In genomic region chr22:25172153-25172552, GRCh38 we compare ENCODE assay signal across 9 cellular contexts. TPM values are rescaled to one million over a fixed set of nuclear protein-coding genes. Genes with fewer than 3 reads are reported as not detected.
DNase-seq lines count a peak whose midpoint lies in the region; ATAC-seq and TF ChIP-seq lines count a peak whose summit lies in the region.
"Had no signal": no experiment of that assay in that cellular context is flagged by ENCODE, and none has a peak within 500 bp of the region (broad histone marks: within the 10 kb centered on the region; RNA-seq: fewer than 3 reads in every experiment).

No MANE protein-coding gene starts in this region.

- H3K36me3 Mint-ChIP-seq in Calu3 (ENCODE audit: insufficient read depth, unreplicated experiment) = peaks cover 26% of the 10 kb centered on the region
- no peaks in the 10 kb centered on the region for H3K36me3 Mint-ChIP-seq in neural crest cell (ENCODE audit: low read depth)

- H3K27ac ChIP-seq in OCI-LY7 (ENCODE audit: low read depth, low read length, poor library complexity, severe bottlenecking) (no peak overlapping the region), body of pancreas (no peak overlapping the region)

- H3K4me3 ChIP-seq in OCI-LY7 (ENCODE audit: low read depth, low read length, poor library complexity, severe bottlenecking) = no peak overlapping the region
- H3K4me3 ChIP-seq in body of pancreas = no peak overlapping the region

- no peak overlapping the region for H2AFZ ChIP-seq in OCI-LY7 (ENCODE audit: low read length)

- intact Hi-C loops in Calu3 (cut with micrococcal nuclease; ENCODE audit: unreplicated experiment) = loop anchor here (1.0 to 5.0 kb wide), 2 partner anchors 60 to 91 kb away; no protein-coding TSS in a partner anchor
- intact Hi-C loops in OCI-LY7 (cut with micrococcal nuclease; ENCODE audit: unreplicated experiment) = no loop called here
- intact Hi-C loops in body of pancreas (cut with DNase I) = no loop called here

- 49 to 59% methylated on average over 4 to 5 of the region's 5 CpGs for WGBS in body of pancreas, 2 donors

- H3K27ac Mint-ChIP-seq in Calu3 (ENCODE audit: unreplicated experiment) (no peak overlapping the region), neural crest cell (ENCODE audit: unreplicated experiment) (no peak overlapping the region)

- H3K9me3 ChIP-seq in OCI-LY7 (ENCODE audit: low read length) (no peaks in the 10 kb centered on the region), body of pancreas (no peaks in the 10 kb centered on the region)

- H3K4me1 Mint-ChIP-seq in Calu3 (ENCODE audit: low read depth, unreplicated experiment) (peaks cover 26% of the 10 kb centered on the region), neural crest cell (no peaks in the 10 kb centered on the region)

- no peak overlapping the region for H3K4me2 ChIP-seq in OCI-LY7 (ENCODE audit: low read length)

- H3K79me2 ChIP-seq in OCI-LY7 (ENCODE audit: insufficient read depth, low read depth, low read length) = no peaks in the 10 kb centered on the region

- POLR2A ChIA-PET in OCI-LY7 (lab: Charles Lee) (no interaction called here), HEK293T (lab: Yijun Ruan, JAX) (no interaction called here)

- DNase-seq in Calu3 (peak; percentile 72), OCI-LY7 (ENCODE audit: low spot score) (no peak), body of pancreas (peak in 3 of 4 donors; percentile 12 to 28 (median 25)), neural crest cell (ENCODE audit: low read depth, low spot score) (no peak), COLO829 (ENCODE audit: low spot score) (no peak), HEK293T (ENCODE audit: extremely low spot score) (no peak), cerebellum (ENCODE audit: low spot score) (no peak), NCI-H1105 treated with DMSO at 0.1 percent for 48 hours (lab: John Stamatoyannopoulos, UW) (no peak)

- H3K36me3 ChIP-seq in OCI-LY7 (ENCODE audit: insufficient read depth, low read length) (no peaks in the 10 kb centered on the region), body of pancreas (replicated peaks in 1 of 2; ENCODE audit: insufficient read depth in 1 of 2, low read depth in 2 of 2) (peaks cover 0 to 17% of the 10 kb centered on the region in 2 donors)

- TF ChIP-seq POLR2A in body of pancreas (IDR thresholded peaks at IDR 0.05) = no peak

- CTCF ChIA-PET in Calu3 (lab: Charles Lee) (interaction anchor here (0.9 to 1.6 kb wide), 3 partner anchors 61 to 91 kb away, joined by 3 to 8 read pairs (median 8); no protein-coding TSS in a partner anchor), OCI-LY7 (lab: Charles Lee; ENCODE audit: unreplicated experiment) (no interaction called here), HEK293T (lab: Yijun Ruan, JAX) (interaction anchor here (0.6 kb wide), 1 partner anchor 93 kb away, joined by 4 read pairs; no protein-coding TSS in a partner anchor)

- H4K20me1 ChIP-seq in OCI-LY7 (ENCODE audit: insufficient read depth, low read length) = no peaks in the 10 kb centered on the region

- ATAC-seq in body of pancreas = no peak

- no peaks in the 10 kb centered on the region for H3K27me3 ChIP-seq in body of pancreas

- BruUV-seq in Calu3 (replicated peaks; lab: Mats Ljungman, UMichigan) = no TSS peak
- no TSS peak for BruUV-seq in OCI-LY7 (replicated peaks; lab: Mats Ljungman, UMichigan)

- H3K4me3 Mint-ChIP-seq in Calu3 (ENCODE audit: low read depth, unreplicated experiment) = no peak overlapping the region
- no peak overlapping the region for H3K4me3 Mint-ChIP-seq in neural crest cell

- no peaks in the 10 kb centered on the region for H3K9me2 ChIP-seq in OCI-LY7 (ENCODE audit: insufficient read depth, low read length)

- no peaks in the 10 kb centered on the region for H3K9me3 Mint-ChIP-seq in Calu3 (ENCODE audit: low read depth, unreplicated experiment)
- H3K9me3 Mint-ChIP-seq in neural crest cell = no peaks in the 10 kb centered on the region

- H3K27me3 Mint-ChIP-seq in Calu3 (ENCODE audit: unreplicated experiment) (no peaks in the 10 kb centered on the region), neural crest cell (ENCODE audit: low read depth) (no peaks in the 10 kb centered on the region)

- H3K4me1 ChIP-seq in OCI-LY7 (ENCODE audit: insufficient read depth, low read length, poor library complexity, severe bottlenecking) (no peaks in the 10 kb centered on the region), body of pancreas (no peaks in the 10 kb centered on the region)

- TF ChIP-seq CTCF in Calu3 (IDR thresholded peaks at IDR 0.05; ENCODE audit: unreplicated experiment) (peak; percentile 76), OCI-LY7 (conservative IDR thresholded peaks at IDR 0.05; ENCODE audit: low read length) (peak; percentile 53), body of pancreas (IDR thresholded peaks at IDR 0.05) (peak in 5 of 7 experiments; percentile 17 to 56 (median 41)), neural crest cell (conservative IDR thresholded peaks at IDR 0.05) (peak; percentile 48)

TF ChIP-seq in HEK293T, 16 proteins besides CTCF, POLR2A, EP300 and RAD21:
- TF ChIP-seq LEF1 (IDR thresholded peaks at IDR 0.05; ENCODE audit: borderline replicate concordance) = no peak
- no peak for TF ChIP-seq ELF4 (IDR thresholded peaks at IDR 0.05)
- TF ChIP-seq TARDBP (IDR thresholded peaks at IDR 0.05) = no peak
- no peak for TF ChIP-seq ZNF384 (IDR thresholded peaks at IDR 0.05)
- no peak for TF ChIP-seq NFRKB (IDR thresholded peaks at IDR 0.05)
- no peak for TF ChIP-seq SUZ12 (IDR thresholded peaks at IDR 0.05)

RNA-seq across cellular contexts. Expression of gene CRYBB3, which starts 27.5 kb away (rescaled TPM):
- total RNA-seq in Calu3 (2022) (1.4 and 1.8 TPM in 2 replicates), OCI-LY7 (2022) (not detected in 2 replicates), body of pancreas (not detected), neural crest cell (not detected in 2 replicates), cerebellum (not detected)
- total RNA-seq in OCI-LY7 (2014; rRNA removed; shearing (Covaris generic)) = not detected in 2 replicates
- total RNA-seq: pulmonary artery endothelial cell had no signal

RNA-seq across cellular contexts. Expression of gene CRYBB2, which starts 47.3 kb away (rescaled TPM):
- total RNA-seq in Calu3 (2022) = 0.42 TPM in 1 of 2 replicates, not detected in the other
- total RNA-seq in OCI-LY7 (2014; rRNA removed; shearing (Covaris generic)) = not detected in 2 replicates
- total RNA-seq in OCI-LY7 (2022) = not detected in 2 replicates
- total RNA-seq in body of pancreas = not detected
- total RNA-seq in neural crest cell = not detected in 2 replicates
- total RNA-seq in cerebellum = not detected
- total RNA-seq: pulmonary artery endothelial cell had no signal

Comparison
In these comparisons a context has a peak if more than half of its experiments do, and no peak if none do; other contexts are left out.
1. DNase-seq: peak in Calu3 (single experiment) and body of pancreas (3 of 4); none in OCI-LY7 (single experiment), neural crest cell (single experiment), COLO829 (single experiment), HEK293T (single experiment), cerebellum (single experiment) and NCI-H1105 treated with DMSO at 0.1 percent for 48 hours (single experiment).
2. Peak in every context shown above with its lines, with median percentiles within 50 percentile points of each other: CTCF ChIP-seq.